In genomic region chr2:61670591-61671503, GRCh38 we compare ENCODE assay signal across 8 cellular contexts.
DNase-seq lines count a peak whose midpoint lies in the region; ATAC-seq and TF ChIP-seq lines count a peak whose summit lies in the region.

No MANE protein-coding gene starts in this region.

- in situ Hi-C loops in gastrocnemius medialis (cut with MboI; ENCODE audit: low sequenced_read_pairs in 4 of 4): loop anchor here in 1 of 4 donors (25.0 kb wide), 1 partner anchor 91 kb away; no protein-coding TSS in a partner anchor

- no peaks in the 10 kb centered on the region for H3K27me3 ChIP-seq in BLaER1 treated with 17β-estradiol and CSF1 and Interleukin-3, amounts not matched to agents 10 nM and 100 nM
- H3K27me3 ChIP-seq in HUES6 (ENCODE audit: control insufficient read depth, insufficient read depth, low read length) (no peaks in the 10 kb centered on the region), adipocyte (replicated peaks; ENCODE audit: control insufficient read depth, insufficient read depth, low read length) (no peaks in the 10 kb centered on the region), hepatocyte (no peaks in the 10 kb centered on the region), gastrocnemius medialis (no peaks in the 10 kb centered on the region), SJCRH30 (no peaks in the 10 kb centered on the region)

- peak overlapping the region; percentile 7 to 70 (median 47); a peak in 20 of 22 replicates for H3K27ac ChIP-seq in BLaER1 treated with 17β-estradiol and CSF1 and Interleukin-3, amounts not matched to agents 10 nM and 100 nM
- H3K27ac ChIP-seq in HUES6 (ENCODE audit: low read depth, low read length) (0 out of 2 replicates have a peak overlapping the region, but pooled peaks have one; percentile 8), hepatocyte (peak overlapping the region; percentile 91), gastrocnemius medialis (peak overlapping the region; percentile 85 to 88 (median 86)), SJCRH30 (no peak overlapping the region)

- peak overlapping the region in 5 of 10 experiments; percentile 1 to 36 (median 23); a peak in 5 of 20 replicates for H3K4me3 ChIP-seq in BLaER1 treated with 17β-estradiol and CSF1 and Interleukin-3, amounts not matched to agents 10 nM and 100 nM
- H3K4me3 ChIP-seq in HUES6 (ENCODE audit: low read depth, low read length): no peak overlapping the region
- peak overlapping the region; percentile 79 for H3K4me3 ChIP-seq in adipocyte (ENCODE audit: low read length)
- H3K4me3 ChIP-seq in hepatocyte: peak overlapping the region; percentile 6
- peak overlapping the region; percentile 24 to 51 (median 38) for H3K4me3 ChIP-seq in gastrocnemius medialis
- no peak overlapping the region for H3K4me3 ChIP-seq in SJCRH30

- H3K9me2 ChIP-seq in hepatocyte (replicated peaks; ENCODE audit: insufficient read depth): no peaks in the 10 kb centered on the region

- no peak for TF ChIP-seq POLR2A in gastrocnemius medialis (IDR thresholded peaks at IDR 0.05)

- peak overlapping the region; percentile 16 to 79 (median 54); a peak in 21 of 22 replicates for H3K9ac ChIP-seq in BLaER1 treated with 17β-estradiol and CSF1 and Interleukin-3, amounts not matched to agents 10 nM and 100 nM
- H3K9ac ChIP-seq in HUES6 (ENCODE audit: low read length) (no peak overlapping the region), adipocyte (ENCODE audit: low read length) (peak overlapping the region; percentile 89)

- H3K9me3 ChIP-seq in BLaER1 treated with 17β-estradiol and CSF1 and Interleukin-3, amounts not matched to agents 10 nM and 100 nM (replicated peaks in 1 of 11): peaks cover 21 to 25% (median 24%) of the 10 kb centered on the region in 11 experiments
- H3K9me3 ChIP-seq in HUES6 (ENCODE audit: control insufficient read depth, insufficient read depth, low read depth, low read length) (peaks cover 19% of the 10 kb centered on the region), adipocyte (ENCODE audit: control insufficient read depth, low read length) (peaks cover 15% of the 10 kb centered on the region), hepatocyte (ENCODE audit: low read depth) (no peaks in the 10 kb centered on the region), gastrocnemius medialis (no peaks in the 10 kb centered on the region), SJCRH30 (replicated peaks) (peaks cover 13% of the 10 kb centered on the region)

- WGBS in hepatocyte (ENCODE audit: low lambda C conversion rate, missing lambda C conversion rate): 43% methylated on average over 3 of the region's 3 CpGs

- peak overlapping the region; percentile 32 to 82 (median 56) for H3K4me2 ChIP-seq in BLaER1 treated with 17β-estradiol and CSF1 and Interleukin-3, amounts not matched to agents 10 nM and 100 nM
- peak overlapping the region; percentile 72 for H3K4me2 ChIP-seq in hepatocyte

- H3K79me2 ChIP-seq in hepatocyte: no peaks in the 10 kb centered on the region

- peaks cover 0 to 4% (median 0%) of the 10 kb centered on the region in 11 experiments; a peak in 1 of 22 replicates for H3K36me3 ChIP-seq in BLaER1 treated with 17β-estradiol and CSF1 and Interleukin-3, amounts not matched to agents 10 nM and 100 nM
- no peaks in the 10 kb centered on the region for H3K36me3 ChIP-seq in HUES6 (ENCODE audit: control insufficient read depth, insufficient read depth, low read length)
- no peaks in the 10 kb centered on the region for H3K36me3 ChIP-seq in adipocyte (ENCODE audit: control insufficient read depth, insufficient read depth, low read length, severe bottlenecking)
- H3K36me3 ChIP-seq in hepatocyte (replicated peaks; ENCODE audit: insufficient read depth, low read depth): no peaks in the 10 kb centered on the region
- H3K36me3 ChIP-seq in gastrocnemius medialis: no peaks in the 10 kb centered on the region
- no peaks in the 10 kb centered on the region for H3K36me3 ChIP-seq in SJCRH30

- intact Hi-C loops in gastrocnemius medialis (cut with DNase I; ENCODE audit: low total_unique reads): loop anchor here (2.0 to 10.0 kb wide), 3 partner anchors 24 to 526 kb away; partner anchors contain the start of gene XPO1

- peak; percentile 59 for DNase-seq in adipocyte (ENCODE audit: low read depth)
- DNase-seq in hepatocyte (ENCODE audit: low spot score): peak; percentile 45
- DNase-seq in gastrocnemius medialis: peak; percentile 56 to 74
- DNase-seq in ecto neural progenitor cell (ENCODE audit: low spot score): no peak
- no peak for DNase-seq in SJCRH30

- H2AFZ ChIP-seq in hepatocyte: peak overlapping the region; percentile 57

- no peak for TF ChIP-seq CTCF in hepatocyte (IDR thresholded peaks at IDR 0.05; ENCODE audit: poor library complexity)
- no peak for TF ChIP-seq CTCF in gastrocnemius medialis (IDR thresholded peaks at IDR 0.05 in 4 of 5, conservative IDR thresholded peaks at IDR 0.05 in 1 of 5)

- H3K4me1 ChIP-seq in BLaER1 treated with 17β-estradiol and CSF1 and Interleukin-3, amounts not matched to agents 10 nM and 100 nM: peaks cover 0 to 18% (median 9%) of the 10 kb centered on the region in 10 experiments; a peak in 8 of 20 replicates
- peaks cover 15% of the 10 kb centered on the region for H3K4me1 ChIP-seq in HUES6 (ENCODE audit: control insufficient read depth, insufficient read depth, low read length)
- H3K4me1 ChIP-seq in adipocyte (ENCODE audit: control insufficient read depth, insufficient read depth, low read length): peaks cover 27% of the 10 kb centered on the region
- H3K4me1 ChIP-seq in hepatocyte (ENCODE audit: insufficient read depth): peaks cover 9% of the 10 kb centered on the region
- peaks cover 17 to 19% of the 10 kb centered on the region in 2 donors for H3K4me1 ChIP-seq in gastrocnemius medialis
- H3K4me1 ChIP-seq in SJCRH30: no peaks in the 10 kb centered on the region

- H4K20me1 ChIP-seq in BLaER1 treated with 17β-estradiol and CSF1 and Interleukin-3, amounts not matched to agents 10 nM and 100 nM: no peaks in the 10 kb centered on the region
- no peaks in the 10 kb centered on the region for H4K20me1 ChIP-seq in hepatocyte (ENCODE audit: insufficient read depth, poor library complexity, severe bottlenecking)

- ATAC-seq in GM19324 (IDR thresholded peaks at IDR 0.05; ENCODE audit: low FRiP score, unreplicated experiment): peak; percentile 81
- peak; percentile 93 to 96 for ATAC-seq in gastrocnemius medialis

Comparison
In these comparisons a context has a peak if more than half of its experiments do, and no peak if none do; other contexts are left out.
1. H3K4me3 ChIP-seq: peak in adipocyte (single experiment), hepatocyte (single experiment) and gastrocnemius medialis (4 of 4); none in HUES6 (single experiment) and SJCRH30 (single experiment).
2. DNase-seq: peak in adipocyte (single experiment), hepatocyte (single experiment) and gastrocnemius medialis (2 of 2); none in ecto neural progenitor cell (single experiment) and SJCRH30 (0 of 2).